Comparison of ENCODE assay signal across 25 cellular contexts in the genomic region with DNA sequence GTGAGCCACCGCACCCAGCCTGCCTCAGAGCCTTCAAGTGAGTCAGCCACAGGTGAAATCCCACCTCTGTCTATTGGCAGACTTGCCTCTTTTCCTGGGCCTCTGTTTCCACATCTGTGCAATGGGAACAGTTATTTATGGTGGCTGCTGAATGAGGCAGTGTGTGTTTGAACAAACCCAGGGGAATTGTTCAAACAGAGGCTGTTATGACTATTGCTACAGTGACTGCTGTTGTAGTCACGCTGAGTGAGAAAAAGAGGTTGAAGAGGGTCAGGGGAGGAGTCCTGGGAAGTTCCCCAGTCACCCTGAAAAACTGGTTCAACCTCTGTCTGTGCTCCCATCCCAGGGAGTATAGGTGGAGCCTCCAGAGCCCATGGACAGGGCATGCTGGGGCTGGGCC. TPM values are rescaled to one million over a fixed set of nuclear protein-coding genes. Genes with fewer than 3 reads are reported as not detected.
DNase-seq lines count a peak whose midpoint lies in the region; ATAC-seq, FAIRE-seq and TF ChIP-seq lines count a peak whose summit lies in the region.
"Had no signal": no experiment of that assay in that cellular context is flagged by ENCODE, and none has a peak within 500 bp of the region (broad histone marks: within the 10 kb centered on the region; RNA-seq: fewer than 3 reads in every experiment).

A gene with protein sequence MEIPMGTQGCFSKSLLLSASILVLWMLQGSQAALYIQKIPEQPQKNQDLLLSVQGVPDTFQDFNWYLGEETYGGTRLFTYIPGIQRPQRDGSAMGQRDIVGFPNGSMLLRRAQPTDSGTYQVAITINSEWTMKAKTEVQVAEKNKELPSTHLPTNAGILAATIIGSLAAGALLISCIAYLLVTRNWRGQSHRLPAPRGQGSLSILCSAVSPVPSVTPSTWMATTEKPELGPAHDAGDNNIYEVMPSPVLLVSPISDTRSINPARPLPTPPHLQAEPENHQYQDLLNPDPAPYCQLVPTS (plus strand): TSS at position 83 of the 400 bp plus-strand sequence. CDS start 450 bp downstream, outside the sequence.

- H4K8ac ChIP-seq in H9 (replicated peaks; ENCODE audit: insufficient read length, low read depth, low read length): no peak within 1 kb of the TSS

- no peaks in the 10 kb centered on the region for H3K36me3 Mint-ChIP-seq in H9 (ENCODE audit: insufficient read depth in 1 of 3, low read depth in 3 of 3)
- H3K36me3 Mint-ChIP-seq in activated CD8-positive, alpha-beta T cell treated with anti-CD3 and anti-CD28 coated beads for 36 hours (ENCODE audit: low read depth): no peaks in the 10 kb centered on the region
- H3K36me3 Mint-ChIP-seq: stimulated activated memory B cell treated with anti-CD40 and anti-IgM and Interleukin-4, amounts not matched to agents 10 μg/mL and 1 μg/mL and 100 μg/mL, for 72 hours had no signal

- CTCF ChIA-PET in mammary epithelial cell (lab: Charles Lee; ENCODE audit: low non-redundant PET): no interaction called here
- CTCF ChIA-PET in activated CD8-positive, alpha-beta T cell treated with anti-CD3 and anti-CD28 coated beads for 36 hours (lab: Charles Lee): interaction anchor here (0.6 to 1.0 kb wide), 2 partner anchors 15 to 52 kb away, joined by 3 to 5 read pairs; no protein-coding TSS in a partner anchor

- no peaks in the 10 kb centered on the region; the same call in 1 of the 2 replicates for H3K27me3 Mint-ChIP-seq in H9 (ENCODE audit: low read depth)
- H3K27me3 Mint-ChIP-seq in activated CD8-positive, alpha-beta T cell treated with anti-CD3 and anti-CD28 coated beads for 36 hours: no peaks in the 10 kb centered on the region
- H3K27me3 Mint-ChIP-seq: stimulated activated memory B cell treated with anti-CD40 and anti-IgM and Interleukin-4, amounts not matched to agents 10 μg/mL and 1 μg/mL and 100 μg/mL, for 72 hours had no signal

- no peak for FAIRE-seq in HTR-8/SVneo (lab: Jason Lieb, UNC)
- FAIRE-seq: G401.6, GM12891, TTC549 had no signal

- ATAC-seq in mucosa of descending colon: peak; percentile 65
- no peak for ATAC-seq in activated CD8-positive, alpha-beta T cell treated with anti-CD3 and anti-CD28 coated beads for 36 hours
- ATAC-seq: left cardiac atrium; Right ventricle myocardium inferior; stimulated activated memory B cell treated with anti-CD40 and anti-IgM and Interleukin-4, amounts not matched to agents 10 μg/mL and 1 μg/mL and 100 μg/mL, for 72 hours had no signal

- peaks cover 8% of the 10 kb centered on the region in 2 experiments for H3K4me1 Mint-ChIP-seq in H9
- H3K4me1 Mint-ChIP-seq in activated CD8-positive, alpha-beta T cell treated with anti-CD3 and anti-CD28 coated beads for 36 hours (ENCODE audit: low read depth): no peaks in the 10 kb centered on the region
- H3K4me1 Mint-ChIP-seq: stimulated activated memory B cell treated with anti-CD40 and anti-IgM and Interleukin-4, amounts not matched to agents 10 μg/mL and 1 μg/mL and 100 μg/mL, for 72 hours had no signal

- POLR2A ChIA-PET in activated CD8-positive, alpha-beta T cell treated with anti-CD3 and anti-CD28 coated beads for 36 hours (lab: Charles Lee): no interaction called here

- no peak within 1 kb of the TSS for H3T11ph ChIP-seq in H9 (ENCODE audit: low read length)

- H3K27ac ChIP-seq in mammary epithelial cell (ENCODE audit: insufficient read depth, low read depth, low read length) (no peak within 1 kb of the TSS), vagina (peak within 1 kb of the TSS; percentile 59), H9 (ENCODE audit: insufficient read length, low read depth, low read length) (no peak within 1 kb of the TSS)
- H3K27ac ChIP-seq: 22Rv1, BLaER1, breast epithelium, transverse colon had no signal

- H2BK120ac ChIP-seq in H9 (ENCODE audit: low read depth, low read length, poor library complexity, severe bottlenecking): no peak within 1 kb of the TSS

- H2AK5ac ChIP-seq in H9 (ENCODE audit: insufficient read length, low read length): no peak within 1 kb of the TSS

- H4K20me1 ChIP-seq in mammary epithelial cell (ENCODE audit: insufficient read depth, low read length): no peaks in the 10 kb centered on the region
- H4K20me1 ChIP-seq in H9 (ENCODE audit: control insufficient read depth, insufficient read depth, insufficient read length): no peaks in the 10 kb centered on the region
- H4K20me1 ChIP-seq: BLaER1 had no signal

- H2BK5ac ChIP-seq in H9 (ENCODE audit: insufficient read length, low read length): no peak within 1 kb of the TSS

- H4K91ac ChIP-seq in H9 (ENCODE audit: insufficient read length, low read depth, low read length): no peak within 1 kb of the TSS

- DNase-seq in NCI-H510A treated with DMSO at 0.1 percent for 48 hours (lab: John Stamatoyannopoulos, UW) (peak; percentile 8), NCI-H510A (lab: John Stamatoyannopoulos, UW) (no peak), mammary epithelial cell (peak; percentile 92), mucosa of descending colon (no peak), vagina (ENCODE audit: extremely low spot score in 2 of 2) (no peak), HTR-8/SVneo (ENCODE audit: insufficient read length, low spot score) (no peak), H9 (no peak)
- no peak for DNase-seq in activated CD8-positive, alpha-beta T cell treated with anti-CD3 and anti-CD28 coated beads for 36 hours
- DNase-seq: activated CD4-positive, alpha-beta T cell treated with anti-CD3 and anti-CD28 coated beads for 48 hours; activated CD8-positive, alpha-beta memory T cell treated with anti-CD3 and anti-CD28 coated beads, Interleukin-2, amount 50 U/mL, for 4 hours; activated effector memory CD4-positive, alpha-beta T cell treated with Interleukin-2 at 50 U/mL for 16 hours; dermis blood vessel endothelial cell; left cardiac atrium; NCI-H1694; NCI-H345; retina; transverse colon had no signal

- H2BK20ac ChIP-seq in H9 (ENCODE audit: low read depth, low read length, poor library complexity, severe bottlenecking): no peak within 1 kb of the TSS

- 30% methylated on average over 2 of the region's 2 CpGs for WGBS in mammary epithelial cell (ENCODE audit: low coverage, missing lambda C conversion rate)
- WGBS in H9 (ENCODE audit: extremely low coverage, insufficient read length, low lambda C conversion rate): no CpG with 5 or more reads among the region's 2 CpGs

- no peaks in the 10 kb centered on the region for H3K79me1 ChIP-seq in H9 (ENCODE audit: insufficient read depth, low read depth, low read length, poor library complexity, severe bottlenecking)

- no peak within 1 kb of the TSS for H3K4ac ChIP-seq in H9 (ENCODE audit: low read depth, low read length)

- H2BK12ac ChIP-seq in H9 (ENCODE audit: insufficient read length, low read depth, low read length): no peak within 1 kb of the TSS

- H2AFZ ChIP-seq in mammary epithelial cell (ENCODE audit: low read depth, low read length) (peak within 1 kb of the TSS; percentile 8), H9 (ENCODE audit: low read length) (no peak within 1 kb of the TSS)

- H3K4me2 ChIP-seq in mammary epithelial cell (ENCODE audit: insufficient read depth, low read depth, low read length): no peak within 1 kb of the TSS
- no peak within 1 kb of the TSS for H3K4me2 ChIP-seq in H9 (ENCODE audit: insufficient read depth, insufficient read length, low read length)
- H3K4me2 ChIP-seq: BLaER1 had no signal

- dilution Hi-C loops in mammary epithelial cell (cut with HindIII; ENCODE audit: low sequenced_read_pairs): no loop called here

- H3K14ac ChIP-seq in H9 (ENCODE audit: insufficient read depth, low read length): no peak within 1 kb of the TSS

- BruUV-seq in mammary epithelial cell (replicated peaks; lab: Mats Ljungman, UMichigan): no TSS peak

- no peak within 1 kb of the TSS for H3K18ac ChIP-seq in H9 (ENCODE audit: insufficient read length, low read depth, low read length)

- H3K4me3 ChIP-seq in mammary epithelial cell (replicated peaks in 1 of 3; ENCODE audit: insufficient read depth in 1 of 3, low read depth in 2 of 3, low read length in 3 of 3) (no peak within 1 kb of the TSS), mucosa of descending colon (no peak within 1 kb of the TSS), vagina (peak within 1 kb of the TSS in 1 of 2 donors; percentile 9)
- H3K4me3 ChIP-seq: BLaER1, breast epithelium, transverse colon had no signal

- H3K27me3 ChIP-seq in mammary epithelial cell (ENCODE audit: insufficient read depth, low read length): no peaks in the 10 kb centered on the region
- no peaks in the 10 kb centered on the region for H3K27me3 ChIP-seq in vagina
- H3K27me3 ChIP-seq in H9 (ENCODE audit: insufficient read depth, low read length): no peaks in the 10 kb centered on the region; the same call in 1 of the 2 replicates
- H3K27me3 ChIP-seq: BLaER1, breast epithelium, transverse colon had no signal

- no peak within 1 kb of the TSS for H3K27ac Mint-ChIP-seq in H9
- H3K27ac Mint-ChIP-seq in activated CD8-positive, alpha-beta T cell treated with anti-CD3 and anti-CD28 coated beads for 36 hours: no peak within 1 kb of the TSS
- H3K27ac Mint-ChIP-seq: stimulated activated memory B cell treated with anti-CD40 and anti-IgM and Interleukin-4, amounts not matched to agents 10 μg/mL and 1 μg/mL and 100 μg/mL, for 72 hours had no signal

- H3K9me3 ChIP-seq in mammary epithelial cell (replicated peaks; ENCODE audit: insufficient read depth, low read length) (no peaks in the 10 kb centered on the region), mucosa of descending colon (no peaks in the 10 kb centered on the region), vagina (no peaks in the 10 kb centered on the region), H9 (ENCODE audit: control insufficient read depth, low read depth, low read length) (no peaks in the 10 kb centered on the region)
- H3K9me3 ChIP-seq: breast epithelium, transverse colon had no signal

- no peak within 1 kb of the TSS for H4K5ac ChIP-seq in H9 (ENCODE audit: insufficient read length, low read depth, low read length)

- TF ChIP-seq POLR2A in vagina (IDR thresholded peaks at IDR 0.05): no peak

- no peaks in the 10 kb centered on the region; a peak in 1 of 5 replicates for H3K9me3 Mint-ChIP-seq in H9
- no peaks in the 10 kb centered on the region for H3K9me3 Mint-ChIP-seq in activated CD8-positive, alpha-beta T cell treated with anti-CD3 and anti-CD28 coated beads for 36 hours
- H3K9me3 Mint-ChIP-seq: stimulated activated memory B cell treated with anti-CD40 and anti-IgM and Interleukin-4, amounts not matched to agents 10 μg/mL and 1 μg/mL and 100 μg/mL, for 72 hours had no signal

- H3K4me1 ChIP-seq in mammary epithelial cell (ENCODE audit: insufficient read depth, low read length) (peaks cover 6% of the 10 kb centered on the region), mucosa of descending colon (ENCODE audit: low read depth) (no peaks in the 10 kb centered on the region), vagina (no peaks in the 10 kb centered on the region), H9 (ENCODE audit: insufficient read depth, low read length) (no peaks in the 10 kb centered on the region)
- H3K4me1 ChIP-seq: breast epithelium, transverse colon had no signal

- H3K23me2 ChIP-seq in H9 (ENCODE audit: insufficient read length, low read depth, low read length, poor library complexity, severe bottlenecking): no peaks in the 10 kb centered on the region

- H3K9ac ChIP-seq in mammary epithelial cell (ENCODE audit: insufficient read depth, low read length) (no peak within 1 kb of the TSS), H9 (ENCODE audit: extremely low read depth, insufficient read length, low read length) (no peak within 1 kb of the TSS)
- H3K9ac ChIP-seq: BLaER1 had no signal

- no peak within 1 kb of the TSS for H3K56ac ChIP-seq in H9 (ENCODE audit: insufficient read length, low read depth, low read length)

- no peak within 1 kb of the TSS for H2BK15ac ChIP-seq in H9 (ENCODE audit: low read depth, low read length)

- no peaks in the 10 kb centered on the region for H3K79me2 ChIP-seq in mammary epithelial cell (ENCODE audit: insufficient read depth, low read length)
- no peaks in the 10 kb centered on the region for H3K79me2 ChIP-seq in H9 (ENCODE audit: insufficient read depth, low read length)

- no peak within 1 kb of the TSS for H3K23ac ChIP-seq in H9 (ENCODE audit: insufficient read length, low read depth, low read length)

- TF ChIP-seq CTCF in mammary epithelial cell (conservative IDR thresholded peaks at IDR 0.05 in 1 of 2, IDR thresholded peaks at IDR 0.05 in 1 of 2; ENCODE audit: extremely low read depth in 1 of 2, insufficient read depth in 1 of 2, low read depth in 1 of 2, low read length in 2 of 2): no peak
- no peak for TF ChIP-seq CTCF in mucosa of descending colon (IDR thresholded peaks at IDR 0.05)
- no peak for TF ChIP-seq CTCF in vagina (IDR thresholded peaks at IDR 0.05)
- no peak for TF ChIP-seq CTCF in H9 (conservative IDR thresholded peaks at IDR 0.05)
- no peak for TF ChIP-seq CTCF in activated CD8-positive, alpha-beta T cell treated with anti-CD3 and anti-CD28 coated beads for 36 hours (IDR thresholded peaks at IDR 0.05)

- H3K36me3 ChIP-seq in mammary epithelial cell (ENCODE audit: insufficient read depth, low read length): no peaks in the 10 kb centered on the region
- no peaks in the 10 kb centered on the region for H3K36me3 ChIP-seq in mucosa of descending colon (ENCODE audit: low read depth)
- no peaks in the 10 kb centered on the region for H3K36me3 ChIP-seq in vagina
- H3K36me3 ChIP-seq: BLaER1, breast epithelium, transverse colon had no signal

- in situ Hi-C loops in mammary epithelial cell (cut with MboI; ENCODE audit: low sequenced_read_pairs in 2 of 2): no loop called here

- H3K4me3 Mint-ChIP-seq in H9: no peak within 1 kb of the TSS
- no peak within 1 kb of the TSS for H3K4me3 Mint-ChIP-seq in activated CD8-positive, alpha-beta T cell treated with anti-CD3 and anti-CD28 coated beads for 36 hours
- H3K4me3 Mint-ChIP-seq: stimulated activated memory B cell treated with anti-CD40 and anti-IgM and Interleukin-4, amounts not matched to agents 10 μg/mL and 1 μg/mL and 100 μg/mL, for 72 hours had no signal

- intact Hi-C loops in mammary epithelial cell (cut with micrococcal nuclease): no loop called here
- intact Hi-C loops in mucosa of descending colon (cut with DNase I, micrococcal nuclease): no loop called here
- intact Hi-C loops in vagina (cut with DNase I): no loop called here
- intact Hi-C loops in activated CD8-positive, alpha-beta T cell treated with anti-CD3 and anti-CD28 coated beads for 36 hours (cut with micrococcal nuclease): no loop called here

RNA-seq across cellular contexts. Expression of the gene that starts here (rescaled TPM):
- 1 to 10 TPM; 1.8 to 5.3 TPM for total RNA-seq in mammary epithelial cell
- 1.7 TPM for polyA plus RNA-seq in mammary epithelial cell
- polyA minus RNA-seq in mammary epithelial cell: not detected
- 1 to 10 TPM; 5.8 to 8.0 (median 6.9) TPM for total RNA-seq in mucosa of descending colon
- 7.1 TPM for total RNA-seq in vagina
- total RNA-seq in H9 (2021): 3.5 and 4.6 TPM in 2 replicates
- 1 to 10 TPM in 1 of 2 experiments, under 1 TPM in 1; 0.63 to 1.3 TPM for total RNA-seq in activated CD8-positive, alpha-beta T cell treated with anti-CD3 and anti-CD28 coated beads for 36 hours

Comparison
In these comparisons a context has a peak if more than half of its experiments do, and no peak if none do; other contexts are left out.
1. DNase-seq: peak in NCI-H510A treated with DMSO at 0.1 percent for 48 hours (single experiment) and mammary epithelial cell (single experiment); none in NCI-H510A (single experiment), mucosa of descending colon (0 of 3), vagina (0 of 2), HTR-8/SVneo (single experiment), H9 (single experiment) and activated CD8-positive, alpha-beta T cell treated with anti-CD3 and anti-CD28 coated beads for 36 hours (single experiment).